9 cellular contexts compared by ENCODE assay signal in the genomic region with DNA sequence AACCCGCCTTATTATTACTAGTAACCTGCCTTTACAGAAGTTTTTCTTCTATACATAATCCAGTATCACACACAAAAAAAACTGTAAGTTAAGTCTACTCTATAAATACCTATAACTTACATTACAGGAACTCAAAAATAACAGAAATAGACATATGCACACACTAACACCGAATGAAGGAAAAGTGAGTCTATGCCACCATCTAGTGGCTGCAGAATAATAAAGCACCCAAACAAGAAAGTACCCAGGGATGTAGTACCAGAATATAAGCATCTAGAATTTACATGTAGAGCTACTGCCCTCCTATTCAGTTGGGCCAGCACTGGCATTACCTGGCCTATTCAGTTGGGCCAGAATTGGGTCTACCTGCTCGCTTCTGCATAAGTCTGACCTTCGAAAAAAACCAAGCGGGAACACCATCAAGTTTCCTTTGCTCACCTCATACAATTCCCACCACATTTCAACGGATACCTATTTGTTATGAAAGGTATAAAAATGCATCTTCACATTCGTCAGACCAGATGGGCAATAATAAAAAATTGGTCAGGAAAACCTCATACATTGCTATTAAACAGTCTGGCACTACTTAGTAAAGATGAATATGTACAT. TPM values are rescaled to one million over a fixed set of nuclear protein-coding genes. Genes with fewer than 3 reads are reported as not detected.
DNase-seq lines count a peak whose midpoint lies in the region; ATAC-seq and TF ChIP-seq lines count a peak whose summit lies in the region.
"Had no signal": no experiment of that assay in that cellular context is flagged by ENCODE, and none has a peak within 500 bp of the region (broad histone marks: within the 10 kb centered on the region; RNA-seq: fewer than 3 reads in every experiment).

No MANE protein-coding gene starts in this region.

- no peak overlapping the region for H3K4me3 Mint-ChIP-seq in naive thymus-derived CD8-positive, alpha-beta T cell
- H3K4me3 Mint-ChIP-seq: T-helper 1 cell treated with Interleukin-12 subunit alpha and Interleukin-12 subunit beta and Interleukin-4 antibody, amounts not matched to agents 30 μg/mL and 1 μg/mL, for 36 hours had no signal

- H3K36me3 Mint-ChIP-seq in naive thymus-derived CD8-positive, alpha-beta T cell = no peaks in the 10 kb centered on the region

- H3K27me3 Mint-ChIP-seq in naive thymus-derived CD8-positive, alpha-beta T cell = no peaks in the 10 kb centered on the region

- peak; percentile 83 for TF ChIP-seq CTCF in C4-2B (conservative IDR thresholded peaks at IDR 0.05)

- H3K27ac Mint-ChIP-seq in naive thymus-derived CD8-positive, alpha-beta T cell = no peak overlapping the region
- H3K27ac Mint-ChIP-seq: T-helper 1 cell treated with Interleukin-12 subunit alpha and Interleukin-12 subunit beta and Interleukin-4 antibody, amounts not matched to agents 30 μg/mL and 1 μg/mL, for 36 hours had no signal

- no peak overlapping the region for H3K27ac ChIP-seq in C4-2B

- peaks cover 6 to 24% (median 12%) of the 10 kb centered on the region in 4 donors for H3K4me1 Mint-ChIP-seq in naive thymus-derived CD8-positive, alpha-beta T cell

- H3K9me3 Mint-ChIP-seq in naive thymus-derived CD8-positive, alpha-beta T cell = no peaks in the 10 kb centered on the region
- H3K9me3 Mint-ChIP-seq: T-helper 1 cell treated with Interleukin-12 subunit alpha and Interleukin-12 subunit beta and Interleukin-4 antibody, amounts not matched to agents 30 μg/mL and 1 μg/mL, for 36 hours had no signal

- DNase-seq in NCI-H1048 (lab: John Stamatoyannopoulos, UW) = peak; percentile 30
- peak; percentile 79 for DNase-seq in SIG-M5 treated with dmso at 0.1 percent for 504 hours (lab: John Stamatoyannopoulos, UW; ENCODE audit: unreplicated experiment)
- peak; percentile 28 for DNase-seq in effector CD4-positive, alpha-beta T cell
- peak in 9 of 10 donors; percentile 8 to 75 (median 48) for DNase-seq in naive thymus-derived CD8-positive, alpha-beta T cell
- DNase-seq in activated effector memory CD4-positive, alpha-beta T cell treated with anti-CD3 and anti-CD28 coated beads, Interleukin-2, amount 50 U/mL, for 16 hours = no peak

- POLR2A ChIA-PET in naive thymus-derived CD8-positive, alpha-beta T cell (lab: Charles Lee) = no interaction called here

- ATAC-seq in GM18499 (IDR thresholded peaks at IDR 0.05; ENCODE audit: insufficient read depth, unreplicated experiment) = peak; percentile 64
- ATAC-seq in HG02759 (IDR thresholded peaks at IDR 0.05; ENCODE audit: unreplicated experiment) = peak; percentile 30
- ATAC-seq in naive thymus-derived CD8-positive, alpha-beta T cell = peak in 1 of 2 donors; percentile 15

RNA-seq across cellular contexts. Expression of a gene that starts 4.0 kb away (rescaled TPM):
- total RNA-seq in naive thymus-derived CD8-positive, alpha-beta T cell = 10 to 100 TPM; 11.2 to 12.7 TPM
- 10 to 100 TPM; 15.6 to 17.8 (median 15.7) TPM for polyA plus RNA-seq in naive thymus-derived CD8-positive, alpha-beta T cell

RNA-seq across cellular contexts. Expression of a gene that starts 20.4 kb away (rescaled TPM):
- 1 to 10 TPM in 1 of 2 experiments, under 1 TPM in 1; 0.69 to 2.1 TPM for total RNA-seq in naive thymus-derived CD8-positive, alpha-beta T cell
- polyA plus RNA-seq in naive thymus-derived CD8-positive, alpha-beta T cell = 1 to 10 TPM in 2 of 3 donors, under 1 TPM in 1; 0.64 to 1.7 (median 1.5) TPM

RNA-seq across cellular contexts. Expression of a gene that starts 49.2 kb away (rescaled TPM):
- not detected for total RNA-seq in naive thymus-derived CD8-positive, alpha-beta T cell
- not detected for polyA plus RNA-seq in naive thymus-derived CD8-positive, alpha-beta T cell
